Comparison of ENCODE assay signal across 24 cellular contexts in genomic region chr1:198627436-198628063, GRCh38. TPM values are rescaled to one million over a fixed set of nuclear protein-coding genes. Genes with fewer than 3 reads are reported as not detected.
DNase-seq lines count a peak whose midpoint lies in the region; ATAC-seq and TF ChIP-seq lines count a peak whose summit lies in the region.
"Had no signal": no experiment of that assay in that cellular context is flagged by ENCODE, and none has a peak within 500 bp of the region (broad histone marks: within the 10 kb centered on the region; RNA-seq: fewer than 3 reads in every experiment).

No MANE protein-coding gene starts in this region.

- intact Hi-C loops in activated CD4-positive, alpha-beta T cell treated with anti-CD3 and anti-CD28 coated beads for 36 hours (cut with DNase I, micrococcal nuclease) = loop anchor here in 1 of 2 experiments (1.0 kb wide), 1 partner anchor 11 kb away; no protein-coding TSS in a partner anchor
- intact Hi-C loops in natural killer cell (cut with micrococcal nuclease) = no loop called here
- intact Hi-C loops in lower leg skin (cut with DNase I; ENCODE audit: low total_unique reads) = no loop called here

- no peaks in the 10 kb centered on the region for H4K20me1 ChIP-seq in Karpas-422 (ENCODE audit: insufficient read depth, low read depth, low read length)

- H3K27ac ChIP-seq in Karpas-422 (ENCODE audit: low read length) = peak overlapping the region; percentile 99
- H3K27ac ChIP-seq: esophagus muscularis mucosa, right lobe of liver had no signal

- peak overlapping the region; percentile 7; the same call in 1 of the 2 replicates for H2AFZ ChIP-seq in Karpas-422 (ENCODE audit: low read length)

- no peaks in the 10 kb centered on the region for H3K27me3 ChIP-seq in Karpas-422 (ENCODE audit: low read length)
- H3K27me3 ChIP-seq: esophagus muscularis mucosa, right lobe of liver, upper lobe of left lung had no signal

- CTCF ChIA-PET in activated CD4-positive, alpha-beta T cell treated with anti-CD3 and anti-CD28 coated beads for 36 hours (lab: Charles Lee) = interaction anchor here (0.6 kb wide), 1 partner anchor 57 kb away, joined by 3 read pairs; no protein-coding TSS in a partner anchor
- CTCF ChIA-PET in activated CD8-positive, alpha-beta T cell treated with anti-CD3 and anti-CD28 coated beads, Interleukin-2, amount 10 ng/mL, durations not matched to agents 7 days and 5 days (lab: Charles Lee) = no interaction called here

- TF ChIP-seq CTCF in natural killer cell (IDR thresholded peaks at IDR 0.05) (no peak), lower leg skin (IDR thresholded peaks at IDR 0.05) (no peak)

- H3K4me3 Mint-ChIP-seq in activated CD4-positive, alpha-beta T cell treated with anti-CD3 and anti-CD28 coated beads for 36 hours = peak overlapping the region; percentile 52
- H3K4me3 Mint-ChIP-seq in activated CD8-positive, alpha-beta T cell treated with anti-CD3 and anti-CD28 coated beads, Interleukin-2, amount 10 ng/mL, durations not matched to agents 7 days and 5 days = peak overlapping the region; percentile 65
- peak overlapping the region; percentile 56 for H3K4me3 Mint-ChIP-seq in natural killer cell
- H3K4me3 Mint-ChIP-seq: brain had no signal

- no peaks in the 10 kb centered on the region for H3K79me2 ChIP-seq in Karpas-422 (ENCODE audit: low read length)

- H3K36me3 Mint-ChIP-seq in activated CD4-positive, alpha-beta T cell treated with anti-CD3 and anti-CD28 coated beads for 36 hours (ENCODE audit: low read depth) = peaks cover 20% of the 10 kb centered on the region
- H3K36me3 Mint-ChIP-seq in activated CD8-positive, alpha-beta T cell treated with anti-CD3 and anti-CD28 coated beads, Interleukin-2, amount 10 ng/mL, durations not matched to agents 7 days and 5 days (ENCODE audit: low read depth) = peaks cover 16% of the 10 kb centered on the region
- H3K36me3 Mint-ChIP-seq in natural killer cell = no peaks in the 10 kb centered on the region
- H3K36me3 Mint-ChIP-seq: brain had no signal

- peaks cover 99% of the 10 kb centered on the region for H3K4me1 ChIP-seq in Karpas-422 (ENCODE audit: low read length)
- H3K4me1 ChIP-seq: esophagus muscularis mucosa, right lobe of liver, upper lobe of left lung had no signal

- H3K9me3 ChIP-seq in Karpas-422 (ENCODE audit: low read length) = peaks cover 4% of the 10 kb centered on the region; the same call in 1 of the 2 replicates
- H3K9me3 ChIP-seq: esophagus muscularis mucosa, right lobe of liver, upper lobe of left lung had no signal

- H3K4me3 ChIP-seq in Karpas-422 (ENCODE audit: low read length) (no peak overlapping the region), lower leg skin (ENCODE audit: low read depth, poor library complexity, severe bottlenecking) (no peak overlapping the region)
- H3K4me3 ChIP-seq: esophagus muscularis mucosa, right lobe of liver, upper lobe of left lung had no signal

- no peak for DNase-seq in activated CD4-positive, alpha-beta T cell treated with anti-CD3 and anti-CD28 coated beads for 36 hours
- no peak for DNase-seq in activated CD4-positive, alpha-beta T cell treated with anti-CD3 and anti-CD28 coated beads for 4 hours
- DNase-seq in Karpas-422 = no peak
- no peak for DNase-seq in activated CD8-positive, alpha-beta T cell treated with anti-CD3 and anti-CD28 coated beads, Interleukin-2, amount 10 ng/mL, durations not matched to agents 7 days and 5 days
- DNase-seq in natural killer cell = no peak
- DNase-seq in HK-2 (ENCODE audit: unreplicated experiment) = no peak
- DNase-seq in NCI-H2081 treated with DMSO at 0.1 percent for 48 hours (lab: John Stamatoyannopoulos, UW) = no peak
- no peak for DNase-seq in lower leg skin (ENCODE audit: low spot score in 2 of 2)
- DNase-seq: 8988T; activated CD4-positive, CD25-positive, alpha-beta regulatory T cell treated with anti-CD3 and anti-CD28 coated beads, Interleukin-2, amount 50 U/mL, for 72 hours; activated effector memory CD4-positive, alpha-beta T cell treated with Interleukin-2 at 50 U/mL for 16 hours; EL; GOT3; head of caudate nucleus; islet precursor cell; mesendoderm; MV-4-11; NCI-H2107; right lobe of liver; stimulated activated CD4-positive, alpha-beta T cell treated with anti-CD3 and anti-CD28 coated beads, Interleukin-4, amount 100 ng/mL, for 1 hour; upper lobe of left lung had no signal

- ATAC-seq in activated CD4-positive, alpha-beta T cell treated with anti-CD3 and anti-CD28 coated beads for 36 hours = peak; percentile 68
- peak; percentile 23 for ATAC-seq in activated CD8-positive, alpha-beta T cell treated with anti-CD3 and anti-CD28 coated beads, Interleukin-2, amount 10 ng/mL, durations not matched to agents 7 days and 5 days
- peak; percentile 69 to 81 (median 73) for ATAC-seq in natural killer cell
- ATAC-seq: right lobe of liver had no signal

- POLR2A ChIA-PET in activated CD4-positive, alpha-beta T cell treated with anti-CD3 and anti-CD28 coated beads for 36 hours (lab: Charles Lee) = no interaction called here
- POLR2A ChIA-PET in activated CD8-positive, alpha-beta T cell treated with anti-CD3 and anti-CD28 coated beads, Interleukin-2, amount 10 ng/mL, durations not matched to agents 7 days and 5 days (lab: Charles Lee) = interaction anchor here (0.5 to 1.1 kb wide), 2 partner anchors 8 to 33 kb away, joined by 3 read pairs; no protein-coding TSS in a partner anchor

- peak overlapping the region; percentile 1 for H3K4me2 ChIP-seq in Karpas-422 (ENCODE audit: low read depth, low read length, poor library complexity, severe bottlenecking)

- H3K9me3 Mint-ChIP-seq in activated CD4-positive, alpha-beta T cell treated with anti-CD3 and anti-CD28 coated beads for 36 hours (ENCODE audit: low read depth) = peaks cover 6% of the 10 kb centered on the region
- H3K9me3 Mint-ChIP-seq in activated CD8-positive, alpha-beta T cell treated with anti-CD3 and anti-CD28 coated beads, Interleukin-2, amount 10 ng/mL, durations not matched to agents 7 days and 5 days (ENCODE audit: insufficient read depth) = peaks cover 4% of the 10 kb centered on the region
- peaks cover 0 to 3% of the 10 kb centered on the region in 2 donors for H3K9me3 Mint-ChIP-seq in natural killer cell
- H3K9me3 Mint-ChIP-seq: brain had no signal

- H3K27me3 Mint-ChIP-seq in activated CD4-positive, alpha-beta T cell treated with anti-CD3 and anti-CD28 coated beads for 36 hours = no peaks in the 10 kb centered on the region
- no peaks in the 10 kb centered on the region for H3K27me3 Mint-ChIP-seq in activated CD8-positive, alpha-beta T cell treated with anti-CD3 and anti-CD28 coated beads, Interleukin-2, amount 10 ng/mL, durations not matched to agents 7 days and 5 days (ENCODE audit: low read depth)
- no peaks in the 10 kb centered on the region for H3K27me3 Mint-ChIP-seq in natural killer cell (ENCODE audit: low read depth in 2 of 2)

- TF ChIP-seq POLR2A in lower leg skin (IDR thresholded peaks at IDR 0.05) = no peak

- no peaks in the 10 kb centered on the region; the same call in 1 of the 2 replicates for H3K36me3 ChIP-seq in Karpas-422 (ENCODE audit: insufficient read depth, low read length)
- H3K36me3 ChIP-seq: esophagus muscularis mucosa, right lobe of liver, upper lobe of left lung had no signal

- no peak overlapping the region; the same call in 1 of the 2 replicates for H3K9ac ChIP-seq in Karpas-422 (ENCODE audit: low read length)

- H3K9me2 ChIP-seq in Karpas-422 (replicated peaks; ENCODE audit: insufficient read depth, low read length) = no peaks in the 10 kb centered on the region

- 60 to 61% methylated on average over 3 of the region's 3 CpGs for WGBS in lower leg skin, 2 donors

- H3K27ac Mint-ChIP-seq in activated CD4-positive, alpha-beta T cell treated with anti-CD3 and anti-CD28 coated beads for 36 hours = peak overlapping the region; percentile 92
- H3K27ac Mint-ChIP-seq in activated CD8-positive, alpha-beta T cell treated with anti-CD3 and anti-CD28 coated beads, Interleukin-2, amount 10 ng/mL, durations not matched to agents 7 days and 5 days = peak overlapping the region; percentile 82
- peak overlapping the region; percentile 78 to 99 for H3K27ac Mint-ChIP-seq in natural killer cell
- H3K27ac Mint-ChIP-seq: brain had no signal

- H3K4me1 Mint-ChIP-seq in activated CD4-positive, alpha-beta T cell treated with anti-CD3 and anti-CD28 coated beads for 36 hours = peaks cover 94% of the 10 kb centered on the region
- peaks cover 91% of the 10 kb centered on the region for H3K4me1 Mint-ChIP-seq in activated CD8-positive, alpha-beta T cell treated with anti-CD3 and anti-CD28 coated beads, Interleukin-2, amount 10 ng/mL, durations not matched to agents 7 days and 5 days (ENCODE audit: low read depth)
- H3K4me1 Mint-ChIP-seq in natural killer cell = peaks cover 67 to 71% of the 10 kb centered on the region in 2 donors
- H3K4me1 Mint-ChIP-seq: brain had no signal

RNA-seq across cellular contexts. Expression of gene PTPRC, which starts 11.3 kb away (rescaled TPM):
- 100 to 1,000 TPM; 458 to 564 TPM for total RNA-seq in activated CD4-positive, alpha-beta T cell treated with anti-CD3 and anti-CD28 coated beads for 36 hours
- 367 and 812 TPM in 2 replicates for total RNA-seq in Karpas-422 (2014; rRNA removed; shearing (Covaris generic); ENCODE audit: low replicate concordance)
- total RNA-seq in activated CD8-positive, alpha-beta T cell treated with anti-CD3 and anti-CD28 coated beads, Interleukin-2, amount 10 ng/mL, durations not matched to agents 7 days and 5 days = 100 to 1,000 TPM; 604 to 619 TPM
- total RNA-seq in natural killer cell = 1,000 to 10,000 TPM; 1,142 to 1,334 (median 1,200) TPM
- total RNA-seq in lower leg skin = 1 to 10 TPM; 4.0 to 8.3 (median 4.7) TPM
- total RNA-seq: dermis microvascular lymphatic vessel endothelial cell had no signal

Comparison
In these comparisons a context has a peak if more than half of its experiments do, and no peak if none do; other contexts are left out.
1. ATAC-seq: peak in every context shown above with its lines; median percentile 73 in natural killer cell; 68 in activated CD4-positive, alpha-beta T cell treated with anti-CD3 and anti-CD28 coated beads for 36 hours; 23 in activated CD8-positive, alpha-beta T cell treated with anti-CD3 and anti-CD28 coated beads, Interleukin-2, amount 10 ng/mL, durations not matched to agents 7 days and 5 days.
2. RNA of gene PTPRC, which starts 11.3 kb away (total RNA-seq): 1,142 to 1,334 TPM in natural killer cell, 367 to 812 TPM in Karpas-422, 604 to 619 TPM in activated CD8-positive, alpha-beta T cell treated with anti-CD3 and anti-CD28 coated beads, Interleukin-2, amount 10 ng/mL, durations not matched to agents 7 days and 5 days and 458 to 564 TPM in activated CD4-positive, alpha-beta T cell treated with anti-CD3 and anti-CD28 coated beads for 36 hours; 4.0 to 8.3 TPM in lower leg skin; every median in the first group is over 10 times any median in the second.
3. Peak in every context shown above with its lines, with median percentiles within 50 percentile points of each other: H3K27ac Mint-ChIP-seq and H3K4me3 Mint-ChIP-seq.